Comparison of ENCODE assay signal across 10 cellular contexts in the genomic region with DNA sequence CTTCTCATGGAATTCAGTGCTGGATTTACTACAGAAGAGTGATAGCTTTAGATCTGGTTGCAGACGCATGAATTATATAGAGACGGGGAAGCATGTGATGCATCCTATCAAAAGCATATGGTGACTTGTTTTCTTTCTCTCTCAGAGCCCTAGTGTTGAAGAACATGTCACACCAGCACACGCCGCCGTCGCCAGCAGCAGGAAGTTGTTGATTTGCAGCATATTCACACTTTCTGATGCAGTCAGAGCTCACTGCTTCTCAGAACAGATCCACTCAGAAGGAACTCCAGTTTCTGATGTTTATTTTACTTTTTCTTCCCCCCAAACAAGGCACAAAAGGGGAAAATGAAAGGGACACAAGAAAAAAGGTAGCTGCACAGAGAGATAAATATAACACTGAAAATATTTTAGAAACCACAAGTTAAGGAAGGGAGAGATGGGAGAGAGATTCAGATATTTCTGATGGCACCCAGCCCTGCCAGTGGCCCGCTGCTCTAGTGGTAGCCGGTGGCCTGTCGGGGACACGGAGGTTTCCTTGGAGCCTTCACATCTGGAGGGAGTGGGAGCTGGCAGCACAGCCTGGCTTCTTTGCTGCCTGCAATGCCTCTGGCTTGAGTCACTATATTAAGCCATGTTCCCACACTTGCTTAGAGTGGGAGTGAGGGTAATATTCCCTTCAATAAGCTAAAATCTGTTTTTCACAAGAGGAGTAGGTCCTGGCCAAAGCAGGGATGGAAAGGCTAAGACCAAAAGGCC.
DNase-seq lines count a peak whose midpoint lies in the region; ATAC-seq and TF ChIP-seq lines count a peak whose summit lies in the region.
"Had no signal": no experiment of that assay in that cellular context is flagged by ENCODE, and none has a peak within 500 bp of the region (broad histone marks: within the 10 kb centered on the region; RNA-seq: fewer than 3 reads in every experiment).

No MANE protein-coding gene starts in this region.

- TF ChIP-seq EP300 in stomach (IDR thresholded peaks at IDR 0.05): no peak

- H4K12ac ChIP-seq in trophoblast cell (ENCODE audit: low read depth, low read length): no peak overlapping the region

- H3K14ac ChIP-seq in trophoblast cell (ENCODE audit: low read length): no peak overlapping the region

- H2AK5ac ChIP-seq in trophoblast cell (ENCODE audit: low read length): no peak overlapping the region

- no peaks in the 10 kb centered on the region for H3K9me3 ChIP-seq in right atrium auricular region
- H3K9me3 ChIP-seq in stomach: no peaks in the 10 kb centered on the region
- no peaks in the 10 kb centered on the region for H3K9me3 ChIP-seq in trophoblast cell (ENCODE audit: insufficient read depth, low read depth, low read length)

- WGBS in stomach, 5 donors: 55 to 74% (median 62%) methylated on average over 10 of the region's 10 CpGs
- WGBS in trophoblast cell (ENCODE audit: extremely low coverage, insufficient coverage, insufficient read length): no CpG with 5 or more reads among the region's 10 CpGs

- H3K27me3 ChIP-seq in right atrium auricular region: no peaks in the 10 kb centered on the region
- H3K27me3 ChIP-seq in stomach: no peaks in the 10 kb centered on the region
- H3K27me3 ChIP-seq in trophoblast cell (ENCODE audit: insufficient read depth, low read length): no peaks in the 10 kb centered on the region

- no peak overlapping the region for H2BK5ac ChIP-seq in trophoblast cell (ENCODE audit: low read depth, low read length, poor library complexity)

- no peak overlapping the region for H3K4ac ChIP-seq in trophoblast cell (ENCODE audit: low read depth, low read length)

- no peak overlapping the region for H3K18ac ChIP-seq in trophoblast cell (ENCODE audit: low read length)

- intact Hi-C loops in stomach (cut with DNase I; ENCODE audit: low total_unique reads): no loop called here

- in situ Hi-C loops in GM13977 (cut with MboI; ENCODE audit: low pct_unique_long_range_greater_than_20kb, low sequenced_read_pairs, unreplicated experiment): no loop called here

- H3K4me1 ChIP-seq in right atrium auricular region (peaks cover 0 to 21% of the 10 kb centered on the region in 2 donors), stomach (peaks cover 0 to 27% (median 6%) of the 10 kb centered on the region in 4 donors), trophoblast cell (ENCODE audit: control insufficient read depth in 1 of 2, insufficient read depth in 2 of 2, low read length in 2 of 2) (no peaks in the 10 kb centered on the region)

- H2AFZ ChIP-seq in trophoblast cell (ENCODE audit: insufficient read depth, low read length, poor library complexity): no peak overlapping the region

- no peak overlapping the region for H4K91ac ChIP-seq in trophoblast cell (ENCODE audit: low read depth, low read length)

- no peak for TF ChIP-seq POLR2A in stomach (IDR thresholded peaks at IDR 0.05)

- H3K23ac ChIP-seq in trophoblast cell (ENCODE audit: low read length): no peak overlapping the region

- peak; percentile 13 for DNase-seq in NCI-H510A treated with DMSO at 0.1 percent for 48 hours (lab: John Stamatoyannopoulos, UW)
- DNase-seq in NCI-H510A (lab: John Stamatoyannopoulos, UW): no peak
- peak; percentile 3 for DNase-seq in activated T-helper 1 cell treated with Interleukin-2 at 50 U/mL for 16 hours (ENCODE audit: low read depth)
- DNase-seq in right atrium auricular region (ENCODE audit: low spot score): peak; percentile 75
- no peak for DNase-seq in stomach
- DNase-seq in GM13977 (ENCODE audit: low spot score): no peak
- DNase-seq in trophoblast cell: no peak
- DNase-seq: 8988T, H7 had no signal

- no peak overlapping the region for H4K8ac ChIP-seq in trophoblast cell (ENCODE audit: low read depth, low read length)

- no peak for ATAC-seq in HG02981 (IDR thresholded peaks at IDR 0.05; ENCODE audit: unreplicated experiment)

- H3K27ac ChIP-seq in right atrium auricular region (peak overlapping the region; percentile 56 to 74), stomach (peak overlapping the region in 4 of 5 donors; percentile 24 to 53 (median 42)), trophoblast cell (ENCODE audit: low read depth, low read length) (no peak overlapping the region)

- H2BK120ac ChIP-seq in trophoblast cell (ENCODE audit: insufficient read depth, low read length, poor library complexity): no peak overlapping the region

- H3K79me2 ChIP-seq in trophoblast cell (ENCODE audit: control insufficient read depth, insufficient read depth, low read length, poor library complexity): no peaks in the 10 kb centered on the region

- peak overlapping the region in 1 of 2 donors; percentile 5 for H3K4me3 ChIP-seq in right atrium auricular region
- no peak overlapping the region for H3K4me3 ChIP-seq in stomach
- no peak overlapping the region for H3K4me3 ChIP-seq in trophoblast cell (ENCODE audit: low read depth, low read length)

- H2BK12ac ChIP-seq in trophoblast cell (ENCODE audit: low read length): no peak overlapping the region

- H3K4me2 ChIP-seq in trophoblast cell (ENCODE audit: low read length): no peak overlapping the region

- no peak overlapping the region for H3K9ac ChIP-seq in trophoblast cell (ENCODE audit: low read length)

- no peaks in the 10 kb centered on the region for H3K79me1 ChIP-seq in trophoblast cell (ENCODE audit: low read length)

- TF ChIP-seq CTCF in right atrium auricular region (IDR thresholded peaks at IDR 0.05) (no peak), stomach (IDR thresholded peaks at IDR 0.05) (no peak), GM13977 (IDR thresholded peaks at IDR 0.05; ENCODE audit: extremely low read depth, insufficient read depth, missing control alignments) (no peak)

- H3K36me3 ChIP-seq in right atrium auricular region (peaks cover 37% of the 10 kb centered on the region), stomach (peaks cover 7 to 48% (median 39%) of the 10 kb centered on the region in 4 donors), trophoblast cell (ENCODE audit: control insufficient read depth in 1 of 2, insufficient read depth in 2 of 2, low read length in 2 of 2) (peaks cover 27 to 28% of the 10 kb centered on the region in 2 experiments)

Comparison
In these comparisons a context has a peak if more than half of its experiments do, and no peak if none do; other contexts are left out.
1. DNase-seq: peak in NCI-H510A treated with DMSO at 0.1 percent for 48 hours (single experiment), activated T-helper 1 cell treated with Interleukin-2 at 50 U/mL for 16 hours (single experiment) and right atrium auricular region (single experiment); none in NCI-H510A (single experiment), stomach (single experiment), GM13977 (single experiment) and trophoblast cell (0 of 2).